In the genomic region with DNA sequence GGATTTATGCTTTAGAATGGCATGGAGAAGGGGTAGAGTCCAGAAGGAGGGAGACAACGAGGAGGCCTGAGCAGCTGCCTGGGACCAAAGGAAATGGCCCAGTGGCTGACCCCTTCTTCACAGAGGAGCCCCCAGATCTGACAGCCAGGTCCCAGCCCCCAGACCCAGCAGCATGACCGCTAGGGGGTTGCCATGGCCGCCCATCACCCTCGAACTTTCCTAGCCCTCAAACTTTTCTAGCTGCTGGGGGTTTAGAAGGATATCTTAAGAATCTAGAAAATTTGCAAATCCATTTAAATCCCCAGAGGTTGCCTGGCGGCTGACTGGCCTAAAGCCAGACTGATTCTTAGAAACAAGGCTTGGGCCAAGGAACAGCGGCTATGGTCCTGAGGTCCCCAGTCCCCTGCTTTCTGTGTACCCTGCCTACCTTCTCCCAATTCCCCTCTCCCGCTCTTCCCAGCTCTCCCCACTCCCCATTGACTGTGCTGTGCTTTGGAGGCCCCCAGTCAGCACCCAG, we compare ENCODE assay signal across 11 cellular contexts. TPM values are rescaled to one million over a fixed set of nuclear protein-coding genes. Genes with fewer than 3 reads are reported as not detected.
A peak's percentile ranks its signal among the peaks of the same experiment; 100 is the strongest.
DNase-seq lines count a peak whose midpoint lies in the region; ATAC-seq and TF ChIP-seq lines count a peak whose summit lies in the region.
"Had no signal": no experiment of that assay in that cellular context is flagged by ENCODE, and none has a peak within 500 bp of the region (broad histone marks: within the 10 kb centered on the region; RNA-seq: fewer than 3 reads in every experiment).

No MANE protein-coding gene starts in this region.

- DNase-seq in T-helper 1 cell (no peak), ascending aorta (ENCODE audit: low spot score in 2 of 2) (no peak), lower lobe of right lung (no peak), islet precursor cell (no peak), mesenteric fat pad (ENCODE audit: low spot score) (no peak), NCI-H1930 (lab: John Stamatoyannopoulos, UW) (no peak)
- DNase-seq: effector CD4-positive, alpha-beta T cell; NCI-H1694 had no signal

- H3K9me3 Mint-ChIP-seq in T-helper 1 cell treated with Interleukin-12 subunit alpha and Interleukin-12 subunit beta and Interleukin-4 antibody, amounts not matched to agents 30 μg/mL and 1 μg/mL, for 36 hours, result no peaks in the 10 kb centered on the region

- intact Hi-C loops in ascending aorta (cut with DNase I), result loop anchor here (2.0 to 10.0 kb wide), 2 partner anchors 16 to 630 kb away; no protein-coding TSS in a partner anchor
- intact Hi-C loops in lower lobe of right lung (cut with DNase I), result no loop called here

- H3K9me3 ChIP-seq in ascending aorta (no peaks in the 10 kb centered on the region), lower lobe of right lung (no peaks in the 10 kb centered on the region)
- H3K9me3 ChIP-seq: neutrophil had no signal

- H3K4me3 ChIP-seq in ascending aorta, result peak overlapping the region; percentile 57 to 90
- H3K4me3 ChIP-seq in lower lobe of right lung, result peak overlapping the region; percentile 54

- peak overlapping the region; percentile 73 for H3K27ac Mint-ChIP-seq in T-helper 1 cell treated with Interleukin-12 subunit alpha and Interleukin-12 subunit beta and Interleukin-4 antibody, amounts not matched to agents 30 μg/mL and 1 μg/mL, for 36 hours

- H3K36me3 Mint-ChIP-seq in T-helper 1 cell treated with Interleukin-12 subunit alpha and Interleukin-12 subunit beta and Interleukin-4 antibody, amounts not matched to agents 30 μg/mL and 1 μg/mL, for 36 hours (ENCODE audit: low read depth), result peaks cover 4% of the 10 kb centered on the region

- H3K27me3 ChIP-seq in ascending aorta (no peaks in the 10 kb centered on the region), lower lobe of right lung (ENCODE audit: low read depth) (no peaks in the 10 kb centered on the region)

- peaks cover 23% of the 10 kb centered on the region for H3K4me1 Mint-ChIP-seq in T-helper 1 cell treated with Interleukin-12 subunit alpha and Interleukin-12 subunit beta and Interleukin-4 antibody, amounts not matched to agents 30 μg/mL and 1 μg/mL, for 36 hours (ENCODE audit: low read depth)

- H3K27me3 Mint-ChIP-seq in T-helper 1 cell treated with Interleukin-12 subunit alpha and Interleukin-12 subunit beta and Interleukin-4 antibody, amounts not matched to agents 30 μg/mL and 1 μg/mL, for 36 hours (ENCODE audit: low read depth), result peaks cover 30% of the 10 kb centered on the region

- H3K36me3 ChIP-seq in ascending aorta, result peaks cover 3 to 20% of the 10 kb centered on the region in 2 donors
- no peaks in the 10 kb centered on the region for H3K36me3 ChIP-seq in lower lobe of right lung
- H3K36me3 ChIP-seq: neutrophil had no signal

- no peak for ATAC-seq in lower lobe of right lung

- H3K4me1 ChIP-seq in ascending aorta (peaks cover 44 to 60% of the 10 kb centered on the region in 2 donors), lower lobe of right lung (peaks cover 23% of the 10 kb centered on the region)

- TF ChIP-seq CTCF in ascending aorta (IDR thresholded peaks at IDR 0.05), result no peak
- no peak for TF ChIP-seq CTCF in lower lobe of right lung (IDR thresholded peaks at IDR 0.05)

- peak overlapping the region; percentile 83 for H3K4me3 Mint-ChIP-seq in T-helper 1 cell treated with Interleukin-12 subunit alpha and Interleukin-12 subunit beta and Interleukin-4 antibody, amounts not matched to agents 30 μg/mL and 1 μg/mL, for 36 hours

- H3K27ac ChIP-seq in ascending aorta (peak overlapping the region; percentile 98 to 99), lower lobe of right lung (peak overlapping the region; percentile 70), temporal lobe (ENCODE audit: low read depth, low read length) (peak overlapping the region; percentile 80)
- H3K27ac ChIP-seq: neutrophil had no signal

RNA-seq across cellular contexts. Expression of a gene that starts 1.0 kb away (rescaled TPM):
- total RNA-seq in ascending aorta (341 TPM), lower lobe of right lung (89.3 TPM), temporal lobe (19.4 TPM), mesenteric fat pad (201 TPM)

RNA-seq across cellular contexts. Expression of a gene that starts 11.9 kb away (rescaled TPM):
- total RNA-seq in ascending aorta (not detected), lower lobe of right lung (not detected), temporal lobe (not detected), mesenteric fat pad (0.35 TPM)

RNA-seq across cellular contexts. Expression of a gene that starts 35.2 kb away (rescaled TPM):
- not detected for total RNA-seq in ascending aorta
- total RNA-seq in lower lobe of right lung, result not detected
- 1.5 TPM for total RNA-seq in temporal lobe
- total RNA-seq in mesenteric fat pad, result not detected
